Comparison of ENCODE assay signal across 23 cellular contexts in the genomic region with DNA sequence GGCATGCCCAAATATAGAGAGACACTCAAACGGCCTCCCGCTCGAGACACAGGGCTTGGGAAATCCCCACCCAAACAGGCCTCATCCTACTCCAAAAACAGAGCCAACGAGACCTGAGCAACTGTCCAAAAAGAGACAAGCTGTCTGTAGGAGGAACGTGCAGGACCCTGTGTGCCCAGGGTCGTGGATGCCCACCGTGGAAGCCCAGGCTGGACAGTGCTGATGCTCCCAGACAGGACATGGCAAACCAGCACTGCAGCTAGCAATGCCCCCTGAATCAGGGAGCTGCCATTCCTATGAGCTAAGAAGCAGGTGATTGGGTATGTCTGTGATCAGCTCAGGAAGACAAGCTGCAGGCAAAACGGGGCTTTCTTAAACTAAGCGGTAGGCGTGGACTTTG.
"Had no signal": no experiment of that assay in that cellular context is flagged by ENCODE, and none has a peak within 500 bp of the region (broad histone marks: within the 10 kb centered on the region; RNA-seq: fewer than 3 reads in every experiment).

No MANE protein-coding gene starts in this region.

- H3K36me3 ChIP-seq: gastrocnemius medialis, spleen, tibial nerve had no signal

- H3K9me3 Mint-ChIP-seq: central memory CD8-positive, alpha-beta T cell; mesothelial cell of epicardium; nephron progenitor cell had no signal

- H3K9me3 ChIP-seq: gastrocnemius medialis had no signal

- H3K4me1 Mint-ChIP-seq: central memory CD8-positive, alpha-beta T cell; naive B cell had no signal

- DNase-seq: activated CD4-positive, alpha-beta T cell treated with anti-CD3 and anti-CD28 coated beads for 4 hours; activated CD4-positive, alpha-beta T cell treated with anti-CD3 and anti-CD28 coated beads, Interleukin-2, amount 50 U/mL, for 4 hours; activated CD4-positive, CD25-positive, alpha-beta regulatory T cell; activated naive CD4-positive, alpha-beta T cell; activated T-cell treated with anti-CD3 and anti-CD28 coated beads for 4 hours; activated T-cell treated with anti-CD3 and anti-CD28 coated beads, Interleukin-2, amount 50 U/mL, for 72 hours; effector CD8-positive, alpha-beta T cell; gastrocnemius medialis; glutamatergic neuron; left cardiac atrium; left ventricle myocardium superior; naive B cell; nephron progenitor cell; nucleus accumbens; right cardiac atrium; spleen; stimulated activated naive CD4-positive, alpha-beta T cell; T-helper 1 cell had no signal

- ATAC-seq: activated naive CD4-positive, alpha-beta T cell treated with anti-CD3 and anti-CD28 coated beads, Interleukin-2, amount 50 U/mL, for 72 hours; activated T-cell treated with anti-CD3 and anti-CD28 coated beads, Interleukin-2, amount 50 U/mL, for 72 hours; gastrocnemius medialis; left cardiac atrium; left ventricle myocardium superior; right cardiac atrium had no signal

- H3K4me3 ChIP-seq: gastrocnemius medialis, spleen, tibial nerve had no signal

- H3K27me3 Mint-ChIP-seq: central memory CD8-positive, alpha-beta T cell; naive B cell had no signal

- H3K27ac Mint-ChIP-seq: activated naive CD4-positive, alpha-beta T cell treated with anti-CD3 and anti-CD28 coated beads, Interleukin-2, amount 50 U/mL, for 72 hours; activated T-cell treated with anti-CD3 and anti-CD28 coated beads, Interleukin-2, amount 50 U/mL, for 72 hours; mesothelial cell of epicardium; naive B cell; nephron progenitor cell; T-helper 2 cell treated with Interferon-gamma antibody and Interleukin-4, amounts not matched to agents 5 μg/mL and 100 μg/mL, for 36 hours had no signal

- H3K27me3 ChIP-seq: gastrocnemius medialis, tibial nerve had no signal

- H3K27ac ChIP-seq: gastrocnemius medialis, spleen, tibial nerve had no signal

- H3K4me3 Mint-ChIP-seq: activated T-cell treated with anti-CD3 and anti-CD28 coated beads, Interleukin-2, amount 50 U/mL, for 72 hours; central memory CD8-positive, alpha-beta T cell; mesothelial cell of epicardium; naive B cell; nephron progenitor cell; T-helper 2 cell treated with Interferon-gamma antibody and Interleukin-4, amounts not matched to agents 5 μg/mL and 100 μg/mL, for 36 hours had no signal

- H3K36me3 Mint-ChIP-seq: activated naive CD4-positive, alpha-beta T cell treated with anti-CD3 and anti-CD28 coated beads, Interleukin-2, amount 50 U/mL, for 72 hours; mesothelial cell of epicardium; naive B cell had no signal

- H3K4me1 ChIP-seq: gastrocnemius medialis, spleen, tibial nerve had no signal
